In the genomic region with DNA sequence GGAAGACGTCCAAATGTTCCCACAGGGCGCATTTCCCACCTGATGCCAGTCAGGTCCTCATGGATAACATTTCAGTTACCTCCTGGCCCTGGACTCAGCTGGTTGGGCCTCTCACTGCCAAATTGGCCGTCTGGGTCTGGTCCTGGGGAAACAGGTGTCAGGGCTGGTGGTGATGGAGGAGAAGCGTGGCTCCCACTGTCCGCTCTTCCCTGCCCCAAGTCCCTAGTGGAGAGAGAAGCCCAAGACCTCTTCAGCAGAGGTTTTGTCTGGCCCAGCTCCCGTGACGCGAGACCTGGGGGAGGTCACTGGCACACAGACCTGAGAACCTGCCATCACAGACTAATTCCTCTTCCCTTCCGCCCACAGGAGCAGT, we compare ENCODE assay signal across 20 cellular contexts. TPM values are rescaled to one million over a fixed set of nuclear protein-coding genes. Genes with fewer than 3 reads are reported as not detected.
DNase-seq lines count a peak whose midpoint lies in the region; ATAC-seq and TF ChIP-seq lines count a peak whose summit lies in the region.
"Had no signal": no experiment of that assay in that cellular context is flagged by ENCODE, and none has a peak within 500 bp of the region (broad histone marks: within the 10 kb centered on the region; RNA-seq: fewer than 3 reads in every experiment).

No MANE protein-coding gene starts in this region.

- no peak for ATAC-seq in Right ventricle myocardium inferior
- ATAC-seq in Right ventricle myocardium superior (ENCODE audit: poor library complexity), result no peak
- ATAC-seq in upper lobe of right lung, result no peak
- ATAC-seq in GM18511 (IDR thresholded peaks at IDR 0.05; ENCODE audit: unreplicated experiment), result no peak
- ATAC-seq in HG03175 (IDR thresholded peaks at IDR 0.05; ENCODE audit: unreplicated experiment), result no peak

- intact Hi-C loops in Right ventricle myocardium inferior (cut with DNase I), result no loop called here
- intact Hi-C loops in Right ventricle myocardium superior (cut with DNase I), result no loop called here
- intact Hi-C loops in upper lobe of right lung (cut with DNase I), result no loop called here
- intact Hi-C loops in activated CD4-positive, alpha-beta T cell treated with anti-CD3 and anti-CD28 coated beads, Interleukin-2, amount 10 ng/mL, durations not matched to agents 24 days and 14 days (cut with micrococcal nuclease), result no loop called here

- H3K9me3 ChIP-seq in upper lobe of right lung, result no peaks in the 10 kb centered on the region
- H3K9me3 ChIP-seq: BLaER1 had no signal

- no peaks in the 10 kb centered on the region for H3K27me3 ChIP-seq in upper lobe of right lung
- H3K27me3 ChIP-seq: BLaER1 had no signal

- no peak overlapping the region for H3K27ac Mint-ChIP-seq in activated CD4-positive, alpha-beta T cell treated with anti-CD3 and anti-CD28 coated beads, Interleukin-2, amount 10 ng/mL, durations not matched to agents 24 days and 14 days
- H3K27ac Mint-ChIP-seq: CD4-positive, alpha-beta memory T cell; H9 had no signal

- no peaks in the 10 kb centered on the region for H3K9me3 Mint-ChIP-seq in activated CD4-positive, alpha-beta T cell treated with anti-CD3 and anti-CD28 coated beads, Interleukin-2, amount 10 ng/mL, durations not matched to agents 24 days and 14 days
- H3K9me3 Mint-ChIP-seq: CD4-positive, alpha-beta memory T cell; H9 had no signal

- TF ChIP-seq CTCF in RWPE1 (conservative IDR thresholded peaks at IDR 0.05; ENCODE audit: low read depth), result no peak
- no peak for TF ChIP-seq CTCF in upper lobe of right lung (IDR thresholded peaks at IDR 0.05)

- POLR2A ChIA-PET in RWPE1 (lab: Yijun Ruan, JAX; ENCODE audit: low non-redundant PET), result no interaction called here

- H3K27ac ChIP-seq in RWPE1, result peak overlapping the region; percentile 26
- no peak overlapping the region for H3K27ac ChIP-seq in upper lobe of right lung
- H3K27ac ChIP-seq: BLaER1 had no signal

- H3K4me3 ChIP-seq in upper lobe of right lung, result no peak overlapping the region
- H3K4me3 ChIP-seq: BLaER1 had no signal

- no peaks in the 10 kb centered on the region for H3K4me1 Mint-ChIP-seq in activated CD4-positive, alpha-beta T cell treated with anti-CD3 and anti-CD28 coated beads, Interleukin-2, amount 10 ng/mL, durations not matched to agents 24 days and 14 days
- H3K4me1 Mint-ChIP-seq: CD14-positive monocyte; CD4-positive, alpha-beta memory T cell had no signal

- peaks cover 67% of the 10 kb centered on the region for H3K36me3 ChIP-seq in upper lobe of right lung

- H3K4me1 ChIP-seq in upper lobe of right lung, result no peaks in the 10 kb centered on the region
- H3K4me1 ChIP-seq: BLaER1 had no signal

- no peak overlapping the region for H3K4me3 Mint-ChIP-seq in activated CD4-positive, alpha-beta T cell treated with anti-CD3 and anti-CD28 coated beads, Interleukin-2, amount 10 ng/mL, durations not matched to agents 24 days and 14 days
- H3K4me3 Mint-ChIP-seq: CD14-positive monocyte; CD4-positive, alpha-beta memory T cell; H9 had no signal

- peak; percentile 17 for DNase-seq in Right ventricle myocardium inferior (ENCODE audit: missing footprints)
- DNase-seq in Right ventricle myocardium superior, result no peak
- DNase-seq in RWPE1 (ENCODE audit: low spot score), result no peak
- DNase-seq in islet precursor cell, result peak; percentile 44
- peak; percentile 53 for DNase-seq in upper lobe of right lung
- DNase-seq in activated CD4-positive, alpha-beta T cell treated with anti-CD3 and anti-CD28 coated beads, Interleukin-2, amount 10 ng/mL, durations not matched to agents 24 days and 14 days, result no peak
- DNase-seq: 8988T; CD4-positive, alpha-beta memory T cell; DMS153; DMS79; GF-D8; GOT3; H9 had no signal

- no peaks in the 10 kb centered on the region for H3K27me3 Mint-ChIP-seq in activated CD4-positive, alpha-beta T cell treated with anti-CD3 and anti-CD28 coated beads, Interleukin-2, amount 10 ng/mL, durations not matched to agents 24 days and 14 days
- H3K27me3 Mint-ChIP-seq: CD4-positive, alpha-beta memory T cell had no signal

- CTCF ChIA-PET in RWPE1 (lab: Yijun Ruan, JAX), result interaction anchor here (0.7 kb wide), 1 partner anchor 29 kb away, joined by 3 read pairs; no protein-coding TSS in a partner anchor

- peaks cover 19% of the 10 kb centered on the region for H3K36me3 Mint-ChIP-seq in activated CD4-positive, alpha-beta T cell treated with anti-CD3 and anti-CD28 coated beads, Interleukin-2, amount 10 ng/mL, durations not matched to agents 24 days and 14 days (ENCODE audit: low read depth)

RNA-seq across cellular contexts. Expression of a gene that starts 27.8 kb away (rescaled TPM):
- total RNA-seq in Right ventricle myocardium inferior (not detected), Right ventricle myocardium superior (not detected), upper lobe of right lung (not detected)
- 0.21 and 0.28 TPM in 2 replicates for total RNA-seq in activated CD4-positive, alpha-beta T cell treated with anti-CD3 and anti-CD28 coated beads, Interleukin-2, amount 10 ng/mL, durations not matched to agents 24 days and 14 days
- total RNA-seq: A673; CD4-positive, alpha-beta memory T cell; Daoy; H9; HT-29 had no signal

RNA-seq across cellular contexts. Expression of a gene that starts 56.9 kb away (rescaled TPM):
- total RNA-seq in Right ventricle myocardium inferior (11.2 TPM), Right ventricle myocardium superior (10.9 TPM), upper lobe of right lung (23.0 TPM)
- 109 and 110 TPM in 2 replicates for total RNA-seq in activated CD4-positive, alpha-beta T cell treated with anti-CD3 and anti-CD28 coated beads, Interleukin-2, amount 10 ng/mL, durations not matched to agents 24 days and 14 days

RNA-seq across cellular contexts. Expression of a gene that starts 57.3 kb away (rescaled TPM):
- total RNA-seq in Right ventricle myocardium inferior (21.9 TPM), Right ventricle myocardium superior (23.0 TPM), upper lobe of right lung (39.7 TPM)
- 51.1 and 55.8 TPM in 2 replicates for total RNA-seq in activated CD4-positive, alpha-beta T cell treated with anti-CD3 and anti-CD28 coated beads, Interleukin-2, amount 10 ng/mL, durations not matched to agents 24 days and 14 days

Comparison
In these comparisons a context has a peak if more than half of its experiments do, and no peak if none do; other contexts are left out.
1. DNase-seq: peak in Right ventricle myocardium inferior (single experiment), islet precursor cell (single experiment) and upper lobe of right lung (single experiment); none in Right ventricle myocardium superior (single experiment), RWPE1 (single experiment) and activated CD4-positive, alpha-beta T cell treated with anti-CD3 and anti-CD28 coated beads, Interleukin-2, amount 10 ng/mL, durations not matched to agents 24 days and 14 days (single experiment).